20 cellular contexts compared by ENCODE assay signal in the genomic region with DNA sequence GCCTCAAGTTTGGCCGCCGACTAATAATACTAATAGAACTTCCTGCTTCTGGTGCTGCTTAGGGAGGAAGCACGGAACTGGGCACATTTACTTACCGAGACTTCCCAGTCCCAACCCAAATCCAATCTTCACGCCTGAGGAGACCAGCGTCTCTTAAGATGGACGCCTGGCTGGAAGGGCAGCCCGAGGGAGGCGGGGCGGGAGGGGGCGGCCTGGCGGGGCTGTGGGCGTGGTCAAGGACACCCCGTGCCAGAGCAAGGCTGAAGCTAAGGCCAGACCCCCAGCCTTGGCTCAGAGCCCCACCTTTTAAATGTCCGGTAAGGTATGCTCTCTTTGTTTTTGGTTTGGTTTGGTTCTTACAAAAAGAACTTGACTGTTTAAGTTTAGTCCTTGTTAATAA. TPM values are rescaled to one million over a fixed set of nuclear protein-coding genes. Genes with fewer than 3 reads are reported as not detected.
DNase-seq lines count a peak whose midpoint lies in the region; ATAC-seq and TF ChIP-seq lines count a peak whose summit lies in the region.
"Had no signal": no experiment of that assay in that cellular context is flagged by ENCODE, and none has a peak within 500 bp of the region (broad histone marks: within the 10 kb centered on the region; RNA-seq: fewer than 3 reads in every experiment).

A gene with protein sequence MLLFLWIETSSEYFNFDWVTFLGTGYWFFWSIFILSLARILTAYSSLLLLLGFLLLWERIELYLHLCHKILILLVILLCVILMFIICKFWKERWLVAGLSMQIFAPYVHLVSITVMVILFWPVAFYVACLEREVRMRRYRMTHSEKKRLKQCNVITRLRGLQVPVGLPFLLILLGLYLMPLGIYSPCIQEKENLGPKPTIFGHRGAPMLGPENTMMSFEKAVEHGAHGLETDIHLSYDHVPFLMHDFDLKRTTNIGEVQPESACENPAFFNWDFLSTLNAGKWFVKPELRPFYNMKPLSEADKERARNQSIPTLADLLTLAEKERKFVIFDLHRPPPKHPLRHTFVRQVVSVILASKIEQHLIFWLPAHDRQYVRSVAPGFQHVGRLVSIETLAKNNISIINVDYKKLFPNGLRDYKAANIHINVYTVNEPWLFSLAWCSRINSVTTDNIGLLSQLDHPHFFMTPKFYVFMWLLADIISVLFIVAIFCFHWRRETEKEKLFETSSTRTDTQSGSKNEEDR (minus strand): TSS at position 177 of the 400 bp plus-strand sequence. CDS start 16,549 bp downstream, outside the sequence.

- no peaks in the 10 kb centered on the region for H3K36me3 ChIP-seq in HCT116 (ENCODE audit: control insufficient read depth in 1 of 2, insufficient read depth in 2 of 2, low read length in 2 of 2)

- no peak within 1 kb of the TSS for H3K4me3 Mint-ChIP-seq in Calu3 (ENCODE audit: low read depth, unreplicated experiment)
- no peak within 1 kb of the TSS for H3K4me3 Mint-ChIP-seq in neural crest cell
- H3K4me3 Mint-ChIP-seq: CD4-positive, CD25-positive, alpha-beta regulatory T cell had no signal

- no peaks in the 10 kb centered on the region for H3K27me3 Mint-ChIP-seq in Calu3 (ENCODE audit: unreplicated experiment)
- no peaks in the 10 kb centered on the region for H3K27me3 Mint-ChIP-seq in neural crest cell (ENCODE audit: low read depth)

- RAD21 ChIA-PET in HCT116 (lab: Charles Lee; ENCODE audit: low non-redundant PET in 1 of 2, low total read pairs in 2 of 2, uncharacterized antibody in 2 of 2, unreplicated experiment in 2 of 2) = no interaction called here

- no peak within 1 kb of the TSS for H3K9ac ChIP-seq in HCT116 (ENCODE audit: low read length)
- H3K9ac ChIP-seq: GM23248 had no signal

- no peak within 1 kb of the TSS for H3K4me2 ChIP-seq in HCT116 (ENCODE audit: low read length)

- no peak within 1 kb of the TSS for H3K27ac ChIP-seq in HCT116 (ENCODE audit: low read depth, low read length)
- H3K27ac ChIP-seq in epithelial cell of prostate = peak within 1 kb of the TSS; percentile 94
- H3K27ac ChIP-seq: GM23248 had no signal

- H3K4me1 ChIP-seq in HCT116 (ENCODE audit: control insufficient read depth in 1 of 2, insufficient read depth in 2 of 2, low read length in 2 of 2) = peaks cover 0 to 18% of the 10 kb centered on the region in 2 experiments; a peak in 2 of 4 replicates

- no peak for TF ChIP-seq POLR2A in HCT116 (IDR thresholded peaks at IDR 0.05; ENCODE audit: borderline replicate concordance, extremely low read depth, insufficient read depth, insufficient read length)

- peaks cover 21% of the 10 kb centered on the region for H3K4me1 Mint-ChIP-seq in Calu3 (ENCODE audit: low read depth, unreplicated experiment)
- peaks cover 6% of the 10 kb centered on the region for H3K4me1 Mint-ChIP-seq in neural crest cell
- H3K4me1 Mint-ChIP-seq: CD4-positive, CD25-positive, alpha-beta regulatory T cell had no signal

- BruUV-seq in Calu3 (replicated peaks; lab: Mats Ljungman, UMichigan) (no TSS peak), HCT116 (replicated peaks; lab: Mats Ljungman, UMichigan) (no TSS peak)

- POLR2A ChIA-PET in HCT116 (lab: Charles Lee) = no interaction called here

- H4K20me1 ChIP-seq in HCT116 (ENCODE audit: insufficient read depth) = no peaks in the 10 kb centered on the region

- H3K9me3 ChIP-seq in HCT116 (ENCODE audit: control insufficient read depth in 1 of 2, insufficient read depth in 1 of 2, low read depth in 1 of 2, low read length in 2 of 2) = no peaks in the 10 kb centered on the region

- H3K27ac Mint-ChIP-seq in Calu3 (ENCODE audit: unreplicated experiment) (peak within 1 kb of the TSS; percentile 94), neural crest cell (ENCODE audit: unreplicated experiment) (peak within 1 kb of the TSS; percentile 40)
- H3K27ac Mint-ChIP-seq: CD4-positive, CD25-positive, alpha-beta regulatory T cell had no signal

- H3K9me3 Mint-ChIP-seq in Calu3 (ENCODE audit: low read depth, unreplicated experiment) (no peaks in the 10 kb centered on the region), neural crest cell (peaks cover 2% of the 10 kb centered on the region)

- H3K36me3 Mint-ChIP-seq in Calu3 (ENCODE audit: insufficient read depth, unreplicated experiment) (peaks cover 9% of the 10 kb centered on the region), neural crest cell (ENCODE audit: low read depth) (no peaks in the 10 kb centered on the region)
- H3K36me3 Mint-ChIP-seq: CD4-positive, CD25-positive, alpha-beta regulatory T cell had no signal

- H3K79me2 ChIP-seq in HCT116 (ENCODE audit: insufficient read depth, low read length) = no peaks in the 10 kb centered on the region

- DNase-seq in Calu3 = no peak
- no peak for DNase-seq in HCT116 (ENCODE audit: low read depth, low spot score)
- DNase-seq in epithelial cell of prostate (ENCODE audit: low read depth, low spot score) = no peak
- DNase-seq in neural crest cell (ENCODE audit: low read depth, low spot score) = no peak
- DNase-seq in inferior parietal cortex (ENCODE audit: extremely low spot score) = no peak
- DNase-seq in cerebellar nuclear complex (lab: John Stamatoyannopoulos, UW) = no peak
- DNase-seq in Ammon's horn (ENCODE audit: low spot score) = no peak
- DNase-seq: CD4-positive, CD25-positive, alpha-beta regulatory T cell; COR-L47; DMS 273 treated with DMSO at 0.1 percent for 48 hours; DND-41; GM23248; IMR-90; NCI-H1417 treated with DMSO at 0.1 percent for 48 hours; NCI-H187; NCI-H446; NCI-H526 had no signal

- peak within 1 kb of the TSS; percentile 86 for H2AFZ ChIP-seq in HCT116 (ENCODE audit: low read depth, low read length, poor library complexity, severe bottlenecking)
- H2AFZ ChIP-seq: GM23248 had no signal

- no peak for TF ChIP-seq RAD21 in HCT116 (IDR thresholded peaks at IDR 0.05; ENCODE audit: low read depth)

- CTCF ChIA-PET in Calu3 (lab: Charles Lee) (interaction anchor here (1.8 kb wide), 1 partner anchor 10 kb away, joined by 5 read pairs; no protein-coding TSS in a partner anchor), HCT116 (lab: Charles Lee) (no interaction called here)

- intact Hi-C loops in Calu3 (cut with micrococcal nuclease; ENCODE audit: unreplicated experiment) (loop anchor here (2.0 kb wide), 1 partner anchor 59 kb away; no protein-coding TSS in a partner anchor), HCT116 (cut with micrococcal nuclease) (no loop called here)

- no peaks in the 10 kb centered on the region for H3K9me2 ChIP-seq in HCT116 (ENCODE audit: insufficient read depth)

- TF ChIP-seq CTCF in Calu3 (IDR thresholded peaks at IDR 0.05; ENCODE audit: unreplicated experiment) (no peak), HCT116 (IDR thresholded peaks at IDR 0.05 in 2 of 3, conservative IDR thresholded peaks at IDR 0.05 in 1 of 3; ENCODE audit: borderline replicate concordance in 1 of 3, insufficient read depth in 1 of 3, low read depth in 2 of 3, low read length in 2 of 3) (no peak), neural crest cell (conservative IDR thresholded peaks at IDR 0.05) (no peak)

- H3K27me3 ChIP-seq in HCT116 (ENCODE audit: insufficient read depth, low read length) = no peaks in the 10 kb centered on the region

- no peak for ATAC-seq in HCT116
- ATAC-seq: GM12878, SK-N-SH treated with all-trans-retinoic acid at 6 μM for 48 hours had no signal

- no peak within 1 kb of the TSS for H3K4me3 ChIP-seq in HCT116 (replicated peaks in 1 of 2; ENCODE audit: low read depth in 1 of 2, low read length in 2 of 2)
- H3K4me3 ChIP-seq: GM12878, GM23248 had no signal

TF ChIP-seq in HCT116, 20 proteins besides CTCF, POLR2A, EP300 and RAD21 (continues in another document):
- TF ChIP-seq FOSL1 (IDR thresholded peaks at IDR 0.05; ENCODE audit: low read depth) = no peak
- TF ChIP-seq EGR1 (IDR thresholded peaks at IDR 0.05; ENCODE audit: low read depth) = no peak
- TF ChIP-seq EZH2 (IDR thresholded peaks at IDR 0.05) = no peak
- TF ChIP-seq POLR2AphosphoS5 (IDR thresholded peaks at IDR 0.05; ENCODE audit: low read depth, low read length) = no peak
- TF ChIP-seq, protein P1, sequence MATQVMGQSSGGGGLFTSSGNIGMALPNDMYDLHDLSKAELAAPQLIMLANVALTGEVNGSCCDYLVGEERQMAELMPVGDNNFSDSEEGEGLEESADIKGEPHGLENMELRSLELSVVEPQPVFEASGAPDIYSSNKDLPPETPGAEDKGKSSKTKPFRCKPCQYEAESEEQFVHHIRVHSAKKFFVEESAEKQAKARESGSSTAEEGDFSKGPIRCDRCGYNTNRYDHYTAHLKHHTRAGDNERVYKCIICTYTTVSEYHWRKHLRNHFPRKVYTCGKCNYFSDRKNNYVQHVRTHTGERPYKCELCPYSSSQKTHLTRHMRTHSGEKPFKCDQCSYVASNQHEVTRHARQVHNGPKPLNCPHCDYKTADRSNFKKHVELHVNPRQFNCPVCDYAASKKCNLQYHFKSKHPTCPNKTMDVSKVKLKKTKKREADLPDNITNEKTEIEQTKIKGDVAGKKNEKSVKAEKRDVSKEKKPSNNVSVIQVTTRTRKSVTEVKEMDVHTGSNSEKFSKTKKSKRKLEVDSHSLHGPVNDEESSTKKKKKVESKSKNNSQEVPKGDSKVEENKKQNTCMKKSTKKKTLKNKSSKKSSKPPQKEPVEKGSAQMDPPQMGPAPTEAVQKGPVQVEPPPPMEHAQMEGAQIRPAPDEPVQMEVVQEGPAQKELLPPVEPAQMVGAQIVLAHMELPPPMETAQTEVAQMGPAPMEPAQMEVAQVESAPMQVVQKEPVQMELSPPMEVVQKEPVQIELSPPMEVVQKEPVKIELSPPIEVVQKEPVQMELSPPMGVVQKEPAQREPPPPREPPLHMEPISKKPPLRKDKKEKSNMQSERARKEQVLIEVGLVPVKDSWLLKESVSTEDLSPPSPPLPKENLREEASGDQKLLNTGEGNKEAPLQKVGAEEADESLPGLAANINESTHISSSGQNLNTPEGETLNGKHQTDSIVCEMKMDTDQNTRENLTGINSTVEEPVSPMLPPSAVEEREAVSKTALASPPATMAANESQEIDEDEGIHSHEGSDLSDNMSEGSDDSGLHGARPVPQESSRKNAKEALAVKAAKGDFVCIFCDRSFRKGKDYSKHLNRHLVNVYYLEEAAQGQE (IDR thresholded peaks at IDR 0.05; ENCODE audit: low read depth) = no peak
- no peak for TF ChIP-seq SRF (IDR thresholded peaks at IDR 0.05; ENCODE audit: low read depth)
- TF ChIP-seq CEBPB (IDR thresholded peaks at IDR 0.05; ENCODE audit: low read depth) = no peak
- TF ChIP-seq SIN3A (IDR thresholded peaks at IDR 0.05; ENCODE audit: low read depth) = no peak
- TF ChIP-seq TCF7L2 (IDR thresholded peaks at IDR 0.05; ENCODE audit: borderline replicate concordance, extremely low read depth, insufficient read depth, insufficient read length) = no peak
- TF ChIP-seq ZNF274 (IDR thresholded peaks at IDR 0.05; ENCODE audit: low read depth, low read length) = no peak
- TF ChIP-seq, protein P2, sequence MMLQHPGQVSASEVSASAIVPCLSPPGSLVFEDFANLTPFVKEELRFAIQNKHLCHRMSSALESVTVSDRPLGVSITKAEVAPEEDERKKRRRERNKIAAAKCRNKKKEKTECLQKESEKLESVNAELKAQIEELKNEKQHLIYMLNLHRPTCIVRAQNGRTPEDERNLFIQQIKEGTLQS (IDR thresholded peaks at IDR 0.05) = no peak
- TF ChIP-seq YY1 (IDR thresholded peaks at IDR 0.05; ENCODE audit: extremely low read depth, insufficient replicate concordance, low read depth, low read length) = no peak

RNA-seq across cellular contexts. Expression of the gene that starts here (rescaled TPM):
- total RNA-seq in Calu3 (2022) (not detected in 2 replicates), HCT116 (2021; ENCODE audit: unreplicated experiment) (not detected), neural crest cell (not detected in 2 replicates)
- polyA plus RNA-seq in HCT116 (2012) = not detected in 2 replicates
- total RNA-seq: CD4-positive, CD25-positive, alpha-beta regulatory T cell; GM23248; IMR-90 had no signal
- polyA plus RNA-seq: BJ; CD4-positive, CD25-positive, alpha-beta regulatory T cell; GM12878; GM23248; IMR-90 had no signal
